ENCODE assay signal across 16 cellular contexts in the genomic region with DNA sequence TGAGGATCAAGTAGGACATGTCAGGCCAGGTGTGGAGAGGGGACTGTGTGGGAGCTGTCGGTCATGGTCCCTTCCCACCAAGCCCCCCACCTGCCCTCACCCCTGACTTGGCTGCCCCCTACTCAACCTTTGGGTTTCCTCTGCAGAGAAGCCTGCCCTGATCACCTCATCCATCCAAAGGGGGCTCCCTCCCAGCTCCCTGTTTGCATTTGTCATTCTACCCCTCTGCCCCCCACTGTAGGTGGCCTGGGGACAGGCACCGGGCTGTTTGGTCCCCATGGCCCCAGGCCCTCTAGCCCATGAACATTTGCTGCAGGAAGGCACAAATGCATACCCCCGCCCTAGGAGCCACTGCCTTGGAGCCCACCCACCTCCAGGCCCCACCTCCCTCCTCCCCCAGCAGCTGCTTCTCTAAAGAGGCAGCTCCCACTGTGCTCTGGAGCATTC.
A peak's percentile ranks its signal among the peaks of the same experiment; 100 is the strongest.
DNase-seq lines count a peak whose midpoint lies in the region; ATAC-seq and TF ChIP-seq lines count a peak whose summit lies in the region.
"Had no signal": no experiment of that assay in that cellular context is flagged by ENCODE, and none has a peak within 500 bp of the region (broad histone marks: within the 10 kb centered on the region; RNA-seq: fewer than 3 reads in every experiment).

No MANE protein-coding gene starts in this region.

- no peaks in the 10 kb centered on the region for H3K36me3 ChIP-seq in A673 (ENCODE audit: insufficient read depth, low read length, poor library complexity, severe bottlenecking)
- no peaks in the 10 kb centered on the region for H3K36me3 ChIP-seq in BLaER1 treated with 17β-estradiol and CSF1 and Interleukin-3, amounts not matched to agents 10 nM and 100 nM

- TF ChIP-seq CTCF in A673 (conservative IDR thresholded peaks at IDR 0.05; ENCODE audit: low read depth, low read length), result no peak

- peak overlapping the region; percentile 96 for H3K27ac Mint-ChIP-seq in activated T-helper 17 cell treated with anti-CD3 and anti-CD28 coated beads, Interleukin-2, amount 50 U/mL, for 72 hours
- H3K27ac Mint-ChIP-seq in natural killer cell treated with Interleukin-12 subunit alpha and Interleukin-12 subunit beta and Interleukin-15 and Interleukin-18, amount 100 ng/mL, for 72 hours, result peak overlapping the region; percentile 99 to 100

- H3K4me2 ChIP-seq in BLaER1 treated with 17β-estradiol and CSF1 and Interleukin-3, amounts not matched to agents 10 nM and 100 nM, result peak overlapping the region; percentile 84 to 100 (median 97)

- intact Hi-C loops in A673 (cut with micrococcal nuclease; ENCODE audit: unreplicated experiment), result loop anchor here (2.0 kb wide), 1 partner anchor 115 kb away; a partner anchor contains a TSS

- POLR2A ChIA-PET in A673 (lab: Charles Lee; ENCODE audit: low non-redundant PET), result no interaction called here

- no peaks in the 10 kb centered on the region for H3K9me3 ChIP-seq in A673 (ENCODE audit: low read depth, low read length, poor library complexity, severe bottlenecking)
- H3K9me3 ChIP-seq in BLaER1 treated with 17β-estradiol and CSF1 and Interleukin-3, amounts not matched to agents 10 nM and 100 nM (replicated peaks in 1 of 11), result no peaks in the 10 kb centered on the region
- H3K9me3 ChIP-seq: testis had no signal

- H3K36me3 Mint-ChIP-seq in activated T-helper 17 cell treated with anti-CD3 and anti-CD28 coated beads, Interleukin-2, amount 50 U/mL, for 72 hours (ENCODE audit: low read depth), result peaks cover 34% of the 10 kb centered on the region
- no peaks in the 10 kb centered on the region for H3K36me3 Mint-ChIP-seq in natural killer cell treated with Interleukin-12 subunit alpha and Interleukin-12 subunit beta and Interleukin-15 and Interleukin-18, amount 100 ng/mL, for 72 hours

- BruUV-seq in A673 (replicated peaks; lab: Mats Ljungman, UMichigan), result no TSS peak

- no peak overlapping the region for H3K4me3 ChIP-seq in A673 (ENCODE audit: low read depth, low read length, poor library complexity, severe bottlenecking)
- H3K4me3 ChIP-seq in BLaER1 treated with 17β-estradiol and CSF1 and Interleukin-3, amounts not matched to agents 10 nM and 100 nM, result no peak overlapping the region
- H3K4me3 ChIP-seq: testis had no signal

- H3K9me3 Mint-ChIP-seq in activated T-helper 17 cell treated with anti-CD3 and anti-CD28 coated beads, Interleukin-2, amount 50 U/mL, for 72 hours, result no peaks in the 10 kb centered on the region
- no peaks in the 10 kb centered on the region for H3K9me3 Mint-ChIP-seq in natural killer cell treated with Interleukin-12 subunit alpha and Interleukin-12 subunit beta and Interleukin-15 and Interleukin-18, amount 100 ng/mL, for 72 hours

- H3K4me1 Mint-ChIP-seq in activated T-helper 17 cell treated with anti-CD3 and anti-CD28 coated beads, Interleukin-2, amount 50 U/mL, for 72 hours, result peaks cover 61% of the 10 kb centered on the region
- H3K4me1 Mint-ChIP-seq in natural killer cell treated with Interleukin-12 subunit alpha and Interleukin-12 subunit beta and Interleukin-15 and Interleukin-18, amount 100 ng/mL, for 72 hours (ENCODE audit: low read depth in 2 of 2), result peaks cover 89 to 91% of the 10 kb centered on the region in 2 donors

- H3K27me3 Mint-ChIP-seq in activated T-helper 17 cell treated with anti-CD3 and anti-CD28 coated beads, Interleukin-2, amount 50 U/mL, for 72 hours, result no peaks in the 10 kb centered on the region
- H3K27me3 Mint-ChIP-seq in natural killer cell treated with Interleukin-12 subunit alpha and Interleukin-12 subunit beta and Interleukin-15 and Interleukin-18, amount 100 ng/mL, for 72 hours, result no peaks in the 10 kb centered on the region
- H3K27me3 Mint-ChIP-seq: B cell had no signal

- H4K20me1 ChIP-seq in BLaER1 treated with 17β-estradiol and CSF1 and Interleukin-3, amounts not matched to agents 10 nM and 100 nM, result peaks cover 0 to 11% (median 0%) of the 10 kb centered on the region in 11 experiments; a peak in 3 of 22 replicates

- DNase-seq in A673 (ENCODE audit: low spot score) (no peak), GF-D8 (lab: John Stamatoyannopoulos, UW) (no peak), NCI-H2081 treated with DMSO at 0.1 percent for 48 hours (lab: John Stamatoyannopoulos, UW) (no peak), NCI-H1092 treated with DMSO at 0.1 percent for 48 hours (lab: John Stamatoyannopoulos, UW) (no peak)
- no peak for DNase-seq in natural killer cell treated with Interleukin-12 subunit alpha and Interleukin-12 subunit beta and Interleukin-15 and Interleukin-18, amount 100 ng/mL, for 72 hours (ENCODE audit: low spot score)
- DNase-seq: activated CD4-positive, CD25-positive, alpha-beta regulatory T cell; cerebellar nuclear complex; DMS 273 treated with DMSO at 0.1 percent for 48 hours; NCI-H146; SIG-M5; stimulated activated CD4-positive, alpha-beta T cell treated with anti-CD3 and anti-CD28 coated beads, Interleukin-4, amount 100 ng/mL, for 24 hours; testis had no signal

- ATAC-seq in activated T-helper 17 cell treated with anti-CD3 and anti-CD28 coated beads, Interleukin-2, amount 50 U/mL, for 72 hours (replicated peaks), result no peak
- ATAC-seq in natural killer cell treated with Interleukin-12 subunit alpha and Interleukin-12 subunit beta and Interleukin-15 and Interleukin-18, amount 100 ng/mL, for 72 hours, result no peak

- peak overlapping the region in 1 of 11 experiments; percentile 46; a peak in 1 of 22 replicates for H3K9ac ChIP-seq in BLaER1 treated with 17β-estradiol and CSF1 and Interleukin-3, amounts not matched to agents 10 nM and 100 nM
- H3K9ac ChIP-seq: parathyroid adenoma had no signal

- CTCF ChIA-PET in A673 (lab: Charles Lee), result interaction anchor here (0.6 kb wide), 1 partner anchor 21 kb away, joined by 4 read pairs; no protein-coding TSS in a partner anchor

- H3K4me1 ChIP-seq in A673 (ENCODE audit: insufficient read depth, low read length, poor library complexity, severe bottlenecking), result peaks cover 61% of the 10 kb centered on the region
- H3K4me1 ChIP-seq in BLaER1 treated with 17β-estradiol and CSF1 and Interleukin-3, amounts not matched to agents 10 nM and 100 nM, result peaks cover 100% of the 10 kb centered on the region in 10 experiments
- H3K4me1 ChIP-seq: testis had no signal

- H3K27me3 ChIP-seq in A673 (replicated peaks; ENCODE audit: insufficient read depth, low read depth, low read length, poor library complexity), result no peaks in the 10 kb centered on the region
- H3K27me3 ChIP-seq in BLaER1 treated with 17β-estradiol and CSF1 and Interleukin-3, amounts not matched to agents 10 nM and 100 nM, result no peaks in the 10 kb centered on the region
- H3K27me3 ChIP-seq: testis had no signal

- H3K27ac ChIP-seq in A673 (ENCODE audit: low read depth, low read length, poor library complexity, severe bottlenecking), result peak overlapping the region; percentile 47
- H3K27ac ChIP-seq in BLaER1 treated with 17β-estradiol and CSF1 and Interleukin-3, amounts not matched to agents 10 nM and 100 nM, result peak overlapping the region in 1 of 11 experiments; percentile 41; a peak in 1 of 22 replicates
- H3K27ac ChIP-seq: testis had no signal

- H3K4me3 Mint-ChIP-seq in activated T-helper 17 cell treated with anti-CD3 and anti-CD28 coated beads, Interleukin-2, amount 50 U/mL, for 72 hours, result no peak overlapping the region
- peak overlapping the region; percentile 94 for H3K4me3 Mint-ChIP-seq in natural killer cell treated with Interleukin-12 subunit alpha and Interleukin-12 subunit beta and Interleukin-15 and Interleukin-18, amount 100 ng/mL, for 72 hours
